In the genomic region with DNA sequence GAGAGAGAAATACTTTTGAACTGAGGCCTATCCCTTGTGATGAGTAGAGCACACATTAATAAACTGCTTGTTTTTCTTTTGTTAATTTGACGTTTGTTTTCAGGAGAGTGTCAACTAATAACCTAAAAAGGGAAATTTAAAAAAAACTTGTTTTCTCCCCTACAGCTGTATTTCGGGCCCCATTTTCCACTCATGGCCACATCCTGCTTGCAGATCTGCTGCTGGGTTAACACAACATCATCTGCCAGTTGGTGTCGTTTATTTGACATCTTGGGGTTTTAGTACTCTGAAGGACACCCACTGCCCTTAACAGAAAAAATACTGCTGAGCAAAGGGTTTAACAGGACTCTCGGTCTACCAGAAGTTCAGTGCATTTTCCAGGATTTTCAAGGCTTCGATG, we compare ENCODE assay signal across 13 cellular contexts. TPM values are rescaled to one million over a fixed set of nuclear protein-coding genes. Genes with fewer than 3 reads are reported as not detected.
DNase-seq lines count a peak whose midpoint lies in the region; ATAC-seq and TF ChIP-seq lines count a peak whose summit lies in the region.
"Had no signal": no experiment of that assay in that cellular context is flagged by ENCODE, and none has a peak within 500 bp of the region (broad histone marks: within the 10 kb centered on the region; RNA-seq: fewer than 3 reads in every experiment).

No MANE protein-coding gene starts in this region.

- ATAC-seq in stimulated activated naive CD8-positive, alpha-beta T cell treated with anti-CD3 and anti-CD28 coated beads, Interleukin-15, amount 100 ng/mL, for 72 hours: peak; percentile 68
- ATAC-seq in GM21390 (IDR thresholded peaks at IDR 0.05; ENCODE audit: unreplicated experiment) (no peak), gastrocnemius medialis (no peak)

- in situ Hi-C loops in gastrocnemius medialis (cut with MboI; ENCODE audit: low sequenced_read_pairs in 4 of 4): loop anchor here in 1 of 4 donors (10.0 kb wide), 1 partner anchor 64 kb away; no protein-coding TSS in a partner anchor

- peak overlapping the region in 1 of 2 donors; percentile 19 for H3K27ac Mint-ChIP-seq in stimulated activated naive CD8-positive, alpha-beta T cell treated with anti-CD3 and anti-CD28 coated beads, Interleukin-15, amount 100 ng/mL, for 72 hours
- H3K27ac Mint-ChIP-seq: H9 had no signal

- H3K27me3 Mint-ChIP-seq in stimulated activated naive CD8-positive, alpha-beta T cell treated with anti-CD3 and anti-CD28 coated beads, Interleukin-15, amount 100 ng/mL, for 72 hours: peaks cover 9% of the 10 kb centered on the region

- intact Hi-C loops in gastrocnemius medialis (cut with DNase I; ENCODE audit: low total_unique reads): no loop called here

- DNase-seq in activated naive CD4-positive, alpha-beta T cell treated with Interleukin-2 at 50 U/mL for 16 hours: peak; percentile 30
- no peak for DNase-seq in activated naive CD4-positive, alpha-beta T cell treated with anti-CD3 and anti-CD28 coated beads, Interleukin-2, amount 50 U/mL, for 16 hours
- DNase-seq in activated T-cell treated with anti-CD3 and anti-CD28 coated beads for 24 hours (ENCODE audit: low read depth) (peak; percentile 26), mucosa of gallbladder (ENCODE audit: low spot score) (peak; percentile 22), gastrocnemius medialis (no peak), kidney tubule cell (ENCODE audit: low spot score) (no peak)
- peak in 1 of 2 donors; percentile 10 for DNase-seq in stimulated activated naive CD8-positive, alpha-beta T cell treated with anti-CD3 and anti-CD28 coated beads, Interleukin-15, amount 100 ng/mL, for 72 hours
- DNase-seq: H9, MV-4-11, WERI-Rb-1 had no signal

- no peaks in the 10 kb centered on the region for H3K9me3 ChIP-seq in gastrocnemius medialis

- no peak for TF ChIP-seq CTCF in gastrocnemius medialis (IDR thresholded peaks at IDR 0.05 in 4 of 5, conservative IDR thresholded peaks at IDR 0.05 in 1 of 5)

- H3K36me3 ChIP-seq in gastrocnemius medialis: no peaks in the 10 kb centered on the region
- H3K36me3 ChIP-seq: WERI-Rb-1 had no signal

- no peak for TF ChIP-seq POLR2A in gastrocnemius medialis (IDR thresholded peaks at IDR 0.05)

- H3K4me3 Mint-ChIP-seq in stimulated activated naive CD8-positive, alpha-beta T cell treated with anti-CD3 and anti-CD28 coated beads, Interleukin-15, amount 100 ng/mL, for 72 hours: no peak overlapping the region
- H3K4me3 Mint-ChIP-seq: H9 had no signal

- no peak overlapping the region for H3K4me3 ChIP-seq in gastrocnemius medialis

- no peaks in the 10 kb centered on the region for H3K27me3 ChIP-seq in gastrocnemius medialis

- peaks cover 0 to 8% of the 10 kb centered on the region in 2 donors for H3K9me3 Mint-ChIP-seq in stimulated activated naive CD8-positive, alpha-beta T cell treated with anti-CD3 and anti-CD28 coated beads, Interleukin-15, amount 100 ng/mL, for 72 hours

- no peak overlapping the region for H3K27ac ChIP-seq in gastrocnemius medialis
- H3K27ac ChIP-seq: parathyroid adenoma, WERI-Rb-1 had no signal

- H3K4me1 Mint-ChIP-seq in stimulated activated naive CD8-positive, alpha-beta T cell treated with anti-CD3 and anti-CD28 coated beads, Interleukin-15, amount 100 ng/mL, for 72 hours: peaks cover 11% of the 10 kb centered on the region

- no peaks in the 10 kb centered on the region for H3K4me1 ChIP-seq in gastrocnemius medialis
- H3K4me1 ChIP-seq: parathyroid adenoma had no signal

RNA-seq across cellular contexts. Expression of a gene that starts 0.8 kb away (rescaled TPM):
- total RNA-seq in mucosa of gallbladder (3.2 TPM), gastrocnemius medialis (under 1 TPM in 1 of 4 donors, not detected in 3; 0.16 TPM)
- total RNA-seq: H9, kidney epithelial cell had no signal

Comparison
In these comparisons a context has a peak if more than half of its experiments do, and no peak if none do; other contexts are left out.
1. DNase-seq: peak in activated naive CD4-positive, alpha-beta T cell treated with Interleukin-2 at 50 U/mL for 16 hours (single experiment), activated T-cell treated with anti-CD3 and anti-CD28 coated beads for 24 hours (single experiment) and mucosa of gallbladder (single experiment); none in activated naive CD4-positive, alpha-beta T cell treated with anti-CD3 and anti-CD28 coated beads, Interleukin-2, amount 50 U/mL, for 16 hours (single experiment), gastrocnemius medialis (0 of 2) and kidney tubule cell (single experiment).